8 cellular contexts compared by ENCODE assay signal in genomic region chr6:106360410-106360988, GRCh38.
DNase-seq lines count a peak whose midpoint lies in the region; ATAC-seq, FAIRE-seq and TF ChIP-seq lines count a peak whose summit lies in the region.

CRYBG1 (plus strand) TSS chr6:106360717; CDS start chr6:106360909, 192 bp downstream.

- H3K27ac Mint-ChIP-seq in stimulated activated memory B cell treated with anti-CD40 and anti-IgM and Interleukin-4, amounts not matched to agents 10 μg/mL and 1 μg/mL and 100 μg/mL, for 72 hours: peak within 1 kb of the TSS; percentile 80

- no peaks in the 10 kb centered on the region for H3K9me3 ChIP-seq in muscle layer of duodenum (ENCODE audit: control insufficient read depth in 1 of 2, low read length in 2 of 2)

- ATAC-seq in GM18502 (IDR thresholded peaks at IDR 0.05; ENCODE audit: poor library complexity, unreplicated experiment) (peak; percentile 82), HG03095 (IDR thresholded peaks at IDR 0.05; ENCODE audit: unreplicated experiment) (peak; percentile 68)
- peak; percentile 82 for ATAC-seq in stimulated activated memory B cell treated with anti-CD40 and anti-IgM and Interleukin-4, amounts not matched to agents 10 μg/mL and 1 μg/mL and 100 μg/mL, for 72 hours

- no peaks in the 10 kb centered on the region for H3K9me3 Mint-ChIP-seq in stimulated activated memory B cell treated with anti-CD40 and anti-IgM and Interleukin-4, amounts not matched to agents 10 μg/mL and 1 μg/mL and 100 μg/mL, for 72 hours

- H3K36me3 Mint-ChIP-seq in stimulated activated memory B cell treated with anti-CD40 and anti-IgM and Interleukin-4, amounts not matched to agents 10 μg/mL and 1 μg/mL and 100 μg/mL, for 72 hours: no peaks in the 10 kb centered on the region

- no peak within 1 kb of the TSS for H3K27ac ChIP-seq in muscle layer of duodenum (ENCODE audit: low read length)

- H3K36me3 ChIP-seq in muscle layer of duodenum (ENCODE audit: control insufficient read depth in 1 of 2, insufficient read depth in 2 of 2, low read length in 2 of 2): no peaks in the 10 kb centered on the region

- H3K27me3 ChIP-seq in muscle layer of duodenum (ENCODE audit: low read depth, low read length): peaks cover 13% of the 10 kb centered on the region

- H3K4me1 Mint-ChIP-seq in stimulated activated memory B cell treated with anti-CD40 and anti-IgM and Interleukin-4, amounts not matched to agents 10 μg/mL and 1 μg/mL and 100 μg/mL, for 72 hours: peaks cover 14% of the 10 kb centered on the region

- H3K4me1 ChIP-seq in muscle layer of duodenum (ENCODE audit: control insufficient read depth in 1 of 2, insufficient read depth in 2 of 2, low read length in 2 of 2): peaks cover 0 to 14% of the 10 kb centered on the region in 2 donors

- peak within 1 kb of the TSS; percentile 91 for H3K4me3 Mint-ChIP-seq in stimulated activated memory B cell treated with anti-CD40 and anti-IgM and Interleukin-4, amounts not matched to agents 10 μg/mL and 1 μg/mL and 100 μg/mL, for 72 hours

- no peak for FAIRE-seq in RCC 7860 (lab: Jason Lieb, UNC)

- H3K27me3 Mint-ChIP-seq in stimulated activated memory B cell treated with anti-CD40 and anti-IgM and Interleukin-4, amounts not matched to agents 10 μg/mL and 1 μg/mL and 100 μg/mL, for 72 hours: peaks cover 17% of the 10 kb centered on the region

- H3K4me3 ChIP-seq in epithelial cell of esophagus (ENCODE audit: low read length): peak within 1 kb of the TSS; percentile 93
- H3K4me3 ChIP-seq in muscle layer of duodenum (ENCODE audit: low read depth in 1 of 2, low read length in 2 of 2): peak within 1 kb of the TSS; percentile 48 to 68

- peak; percentile 71 for TF ChIP-seq CTCF in epithelial cell of esophagus (IDR thresholded peaks at IDR 0.05; ENCODE audit: insufficient read depth, low read depth, low read length, missing control alignments)

- DNase-seq in NCI-H69 (lab: John Stamatoyannopoulos, UW): peak; percentile 91
- peak; percentile 71 for DNase-seq in activated CD8-positive, alpha-beta memory T cell treated with anti-CD3 and anti-CD28 coated beads, Interleukin-2, amount 50 U/mL, for 4 hours
- peak; percentile 90 for DNase-seq in epithelial cell of esophagus (ENCODE audit: low read depth)
- no peak for DNase-seq in RCC 7860 (ENCODE audit: low spot score)
